10 cellular contexts compared by ENCODE assay signal in genomic region chr2:19988600-19988999, GRCh38. TPM values are rescaled to one million over a fixed set of nuclear protein-coding genes. Genes with fewer than 3 reads are reported as not detected.
A peak's percentile ranks its signal among the peaks of the same experiment; 100 is the strongest.
DNase-seq lines count a peak whose midpoint lies in the region; ATAC-seq and TF ChIP-seq lines count a peak whose summit lies in the region.
"Had no signal": no experiment of that assay in that cellular context is flagged by ENCODE, and none has a peak within 500 bp of the region (broad histone marks: within the 10 kb centered on the region; RNA-seq: fewer than 3 reads in every experiment).

No MANE protein-coding gene starts in this region.

- intact Hi-C loops in activated naive CD4-positive, alpha-beta T cell treated with anti-CD3 and anti-CD28 coated beads for 36 hours (cut with micrococcal nuclease) = no loop called here
- intact Hi-C loops in activated B cell treated with CpG ODN at 0.5 μM for 24 hours (cut with micrococcal nuclease) = loop anchor here (10.0 kb wide), 1 partner anchor 236 kb away; the partner anchor contains the start of gene SDC1

- no peak overlapping the region for H3K27ac Mint-ChIP-seq in activated naive CD4-positive, alpha-beta T cell treated with anti-CD3 and anti-CD28 coated beads for 36 hours
- H3K27ac Mint-ChIP-seq in activated B cell treated with CpG ODN at 0.5 μM for 24 hours = peak overlapping the region; percentile 6
- H3K27ac Mint-ChIP-seq in stimulated activated effector memory CD8-positive, alpha-beta T cell treated with anti-CD3 and anti-CD28 coated beads, Interleukin-12 subunit alpha, Interleukin-12 subunit beta, amount 100 ng/mL, for 72 hours = peak overlapping the region; percentile 92

- TF ChIP-seq CTCF in activated B cell treated with CpG ODN at 0.5 μM for 24 hours (IDR thresholded peaks at IDR 0.05) = no peak
- no peak for TF ChIP-seq CTCF in fibroblast of the aortic adventitia (IDR thresholded peaks at IDR 0.05; ENCODE audit: insufficient read depth, low read length)

- no peaks in the 10 kb centered on the region for H3K9me3 Mint-ChIP-seq in activated naive CD4-positive, alpha-beta T cell treated with anti-CD3 and anti-CD28 coated beads for 36 hours
- no peaks in the 10 kb centered on the region for H3K9me3 Mint-ChIP-seq in activated B cell treated with CpG ODN at 0.5 μM for 24 hours
- no peaks in the 10 kb centered on the region for H3K9me3 Mint-ChIP-seq in stimulated activated effector memory CD8-positive, alpha-beta T cell treated with anti-CD3 and anti-CD28 coated beads, Interleukin-12 subunit alpha, Interleukin-12 subunit beta, amount 100 ng/mL, for 72 hours

- ATAC-seq in activated B cell treated with CpG ODN at 0.5 μM for 24 hours (ENCODE audit: low read depth) (no peak), GM18867 (IDR thresholded peaks at IDR 0.05; ENCODE audit: unreplicated experiment) (no peak)
- ATAC-seq in stimulated activated effector memory CD8-positive, alpha-beta T cell treated with anti-CD3 and anti-CD28 coated beads, Interleukin-12 subunit alpha, Interleukin-12 subunit beta, amount 100 ng/mL, for 72 hours = no peak

- H3K4me1 Mint-ChIP-seq in activated naive CD4-positive, alpha-beta T cell treated with anti-CD3 and anti-CD28 coated beads for 36 hours (ENCODE audit: low read depth) = peaks cover 28% of the 10 kb centered on the region
- peaks cover 31% of the 10 kb centered on the region for H3K4me1 Mint-ChIP-seq in activated B cell treated with CpG ODN at 0.5 μM for 24 hours
- peaks cover 34% of the 10 kb centered on the region for H3K4me1 Mint-ChIP-seq in stimulated activated effector memory CD8-positive, alpha-beta T cell treated with anti-CD3 and anti-CD28 coated beads, Interleukin-12 subunit alpha, Interleukin-12 subunit beta, amount 100 ng/mL, for 72 hours

- CTCF ChIA-PET in activated naive CD4-positive, alpha-beta T cell treated with anti-CD3 and anti-CD28 coated beads for 36 hours (lab: Charles Lee) = interaction anchor here (0.6 to 2.2 kb wide), 2 partner anchors 27 to 205 kb away, joined by 4 to 10 read pairs; no protein-coding TSS in a partner anchor
- CTCF ChIA-PET in activated B cell treated with CpG ODN at 0.5 μM for 24 hours (lab: Charles Lee) = interaction anchor here (1.0 to 1.4 kb wide), 2 partner anchors 27 to 33 kb away, joined by 3 read pairs; no protein-coding TSS in a partner anchor

- H3K4me3 ChIP-seq in fibroblast of the aortic adventitia (ENCODE audit: low read depth, low read length) = peak overlapping the region; percentile 91

- peaks cover 12% of the 10 kb centered on the region for H3K27me3 Mint-ChIP-seq in activated naive CD4-positive, alpha-beta T cell treated with anti-CD3 and anti-CD28 coated beads for 36 hours (ENCODE audit: low read depth)
- H3K27me3 Mint-ChIP-seq in activated B cell treated with CpG ODN at 0.5 μM for 24 hours = peaks cover 14% of the 10 kb centered on the region

- POLR2A ChIA-PET in activated B cell treated with CpG ODN at 0.5 μM for 24 hours (lab: Charles Lee) = interaction anchor here (1.2 to 2.0 kb wide), 2 partner anchors 63 to 66 kb away, joined by 3 to 20 read pairs; partner anchors contain the start of gene LAPTM4A

- H3K4me3 Mint-ChIP-seq in activated naive CD4-positive, alpha-beta T cell treated with anti-CD3 and anti-CD28 coated beads for 36 hours = peak overlapping the region; percentile 87
- H3K4me3 Mint-ChIP-seq in activated B cell treated with CpG ODN at 0.5 μM for 24 hours = peak overlapping the region; percentile 91
- peak overlapping the region; percentile 86 for H3K4me3 Mint-ChIP-seq in stimulated activated effector memory CD8-positive, alpha-beta T cell treated with anti-CD3 and anti-CD28 coated beads, Interleukin-12 subunit alpha, Interleukin-12 subunit beta, amount 100 ng/mL, for 72 hours

- no peak for DNase-seq in activated naive CD4-positive, alpha-beta T cell treated with anti-CD3 and anti-CD28 coated beads for 36 hours
- DNase-seq in activated naive CD4-positive, alpha-beta T cell treated with Interleukin-2 at 50 U/mL for 16 hours = no peak
- no peak for DNase-seq in activated B cell treated with CpG ODN at 0.5 μM for 24 hours
- DNase-seq in fibroblast of the aortic adventitia (ENCODE audit: low read depth) = no peak
- no peak for DNase-seq in stimulated activated effector memory CD8-positive, alpha-beta T cell treated with anti-CD3 and anti-CD28 coated beads, Interleukin-12 subunit alpha, Interleukin-12 subunit beta, amount 100 ng/mL, for 72 hours (ENCODE audit: low spot score in 2 of 2)
- DNase-seq in NK-92 (lab: John Stamatoyannopoulos, UW; ENCODE audit: unreplicated experiment) = no peak
- DNase-seq in LoVo (ENCODE audit: low spot score) = no peak
- DNase-seq: hippocampal formation, substantia nigra had no signal

- H3K36me3 Mint-ChIP-seq in activated naive CD4-positive, alpha-beta T cell treated with anti-CD3 and anti-CD28 coated beads for 36 hours (ENCODE audit: low read depth) = peaks cover 13% of the 10 kb centered on the region
- H3K36me3 Mint-ChIP-seq in activated B cell treated with CpG ODN at 0.5 μM for 24 hours (ENCODE audit: low read depth) = peaks cover 13% of the 10 kb centered on the region
- H3K36me3 Mint-ChIP-seq in stimulated activated effector memory CD8-positive, alpha-beta T cell treated with anti-CD3 and anti-CD28 coated beads, Interleukin-12 subunit alpha, Interleukin-12 subunit beta, amount 100 ng/mL, for 72 hours = peaks cover 20% of the 10 kb centered on the region

RNA-seq across cellular contexts. Expression of gene WDR35, which starts 1.3 kb away (rescaled TPM):
- total RNA-seq in activated naive CD4-positive, alpha-beta T cell treated with anti-CD3 and anti-CD28 coated beads for 36 hours = 1 to 10 TPM; 4.3 to 4.4 TPM
- total RNA-seq in activated B cell treated with CpG ODN at 0.5 μM for 24 hours (8.1 and 8.2 TPM in 2 replicates), fibroblast of the aortic adventitia (ENCODE audit: low replicate concordance) (21.0 and 22.1 TPM in 2 replicates)

RNA-seq across cellular contexts. Expression of gene MATN3, which starts 23.9 kb away (rescaled TPM):
- total RNA-seq in activated naive CD4-positive, alpha-beta T cell treated with anti-CD3 and anti-CD28 coated beads for 36 hours = not detected
- not detected in 2 replicates for total RNA-seq in activated B cell treated with CpG ODN at 0.5 μM for 24 hours
- 0.82 and 1.1 TPM in 2 replicates for total RNA-seq in fibroblast of the aortic adventitia (ENCODE audit: low replicate concordance)
